In the genomic region with DNA sequence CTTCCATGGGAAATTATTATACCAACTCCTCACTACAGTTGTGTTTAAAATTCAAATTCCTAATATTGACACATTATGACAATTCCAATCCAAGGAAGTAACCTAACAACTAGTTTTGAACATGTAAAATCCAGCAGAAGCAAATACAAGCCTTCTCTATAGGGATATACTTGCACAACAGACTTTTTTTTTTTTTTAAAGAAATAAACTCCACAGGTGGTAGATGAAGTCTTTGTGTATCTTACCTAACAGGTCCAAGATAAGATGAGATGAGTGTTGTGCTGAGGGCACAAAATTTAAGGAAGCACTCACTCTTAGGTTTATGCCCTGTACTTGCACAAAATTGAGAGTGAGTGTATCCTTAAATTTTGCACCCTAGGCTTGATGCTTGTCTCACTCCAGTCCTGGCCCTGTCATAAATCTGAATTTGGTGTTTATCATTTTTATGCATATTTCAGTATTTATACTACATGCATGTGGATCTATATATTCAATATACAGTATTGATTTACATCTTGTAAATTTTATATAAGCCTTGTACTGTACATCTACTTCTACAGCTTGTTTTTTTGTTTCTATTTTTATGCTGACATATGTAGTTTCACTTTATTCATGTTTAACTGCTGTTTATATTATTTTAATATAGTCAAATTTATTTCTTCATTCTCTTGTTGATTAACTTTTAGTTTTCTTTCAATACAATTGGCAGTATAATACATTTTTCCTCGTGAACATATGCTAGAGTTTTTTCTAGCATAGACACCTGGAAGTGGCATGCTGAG, we compare ENCODE assay signal across 1 cellular context.
TF ChIP-seq lines count a peak whose summit lies in the region.

No MANE protein-coding gene starts in this region.

TF ChIP-seq in SK-N-SH treated with all-trans-retinoic acid at 6 μM for 48 hours, 23 proteins besides CTCF, POLR2A, EP300 and RAD21 (continued from another document):
- TF ChIP-seq, protein P1, sequence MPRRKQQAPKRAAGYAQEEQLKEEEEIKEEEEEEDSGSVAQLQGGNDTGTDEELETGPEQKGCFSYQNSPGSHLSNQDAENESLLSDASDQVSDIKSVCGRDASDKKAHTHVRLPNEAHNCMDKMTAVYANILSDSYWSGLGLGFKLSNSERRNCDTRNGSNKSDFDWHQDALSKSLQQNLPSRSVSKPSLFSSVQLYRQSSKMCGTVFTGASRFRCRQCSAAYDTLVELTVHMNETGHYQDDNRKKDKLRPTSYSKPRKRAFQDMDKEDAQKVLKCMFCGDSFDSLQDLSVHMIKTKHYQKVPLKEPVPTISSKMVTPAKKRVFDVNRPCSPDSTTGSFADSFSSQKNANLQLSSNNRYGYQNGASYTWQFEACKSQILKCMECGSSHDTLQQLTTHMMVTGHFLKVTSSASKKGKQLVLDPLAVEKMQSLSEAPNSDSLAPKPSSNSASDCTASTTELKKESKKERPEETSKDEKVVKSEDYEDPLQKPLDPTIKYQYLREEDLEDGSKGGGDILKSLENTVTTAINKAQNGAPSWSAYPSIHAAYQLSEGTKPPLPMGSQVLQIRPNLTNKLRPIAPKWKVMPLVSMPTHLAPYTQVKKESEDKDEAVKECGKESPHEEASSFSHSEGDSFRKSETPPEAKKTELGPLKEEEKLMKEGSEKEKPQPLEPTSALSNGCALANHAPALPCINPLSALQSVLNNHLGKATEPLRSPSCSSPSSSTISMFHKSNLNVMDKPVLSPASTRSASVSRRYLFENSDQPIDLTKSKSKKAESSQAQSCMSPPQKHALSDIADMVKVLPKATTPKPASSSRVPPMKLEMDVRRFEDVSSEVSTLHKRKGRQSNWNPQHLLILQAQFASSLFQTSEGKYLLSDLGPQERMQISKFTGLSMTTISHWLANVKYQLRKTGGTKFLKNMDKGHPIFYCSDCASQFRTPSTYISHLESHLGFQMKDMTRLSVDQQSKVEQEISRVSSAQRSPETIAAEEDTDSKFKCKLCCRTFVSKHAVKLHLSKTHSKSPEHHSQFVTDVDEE (CRISPR knock-in tag; IDR thresholded peaks at IDR 0.05) = no peak
- TF ChIP-seq ZNF70 (CRISPR knock-in tag; IDR thresholded peaks at IDR 0.05) (no peak), GLIS3 (CRISPR knock-in tag; IDR thresholded peaks at IDR 0.05) (no peak), ESRRG (CRISPR knock-in tag; IDR thresholded peaks at IDR 0.05) (no peak)
- TF ChIP-seq, protein P2, sequence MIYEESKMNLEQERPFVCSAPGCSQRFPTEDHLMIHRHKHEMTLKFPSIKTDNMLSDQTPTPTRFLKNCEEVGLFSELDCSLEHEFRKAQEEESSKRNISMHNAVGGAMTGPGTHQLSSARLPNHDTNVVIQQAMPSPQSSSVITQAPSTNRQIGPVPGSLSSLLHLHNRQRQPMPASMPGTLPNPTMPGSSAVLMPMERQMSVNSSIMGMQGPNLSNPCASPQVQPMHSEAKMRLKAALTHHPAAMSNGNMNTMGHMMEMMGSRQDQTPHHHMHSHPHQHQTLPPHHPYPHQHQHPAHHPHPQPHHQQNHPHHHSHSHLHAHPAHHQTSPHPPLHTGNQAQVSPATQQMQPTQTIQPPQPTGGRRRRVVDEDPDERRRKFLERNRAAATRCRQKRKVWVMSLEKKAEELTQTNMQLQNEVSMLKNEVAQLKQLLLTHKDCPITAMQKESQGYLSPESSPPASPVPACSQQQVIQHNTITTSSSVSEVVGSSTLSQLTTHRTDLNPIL (CRISPR knock-in tag; IDR thresholded peaks at IDR 0.05; ENCODE audit: low read depth) = no peak
